In genomic region chr2:52695731-52696130, GRCh38 we compare ENCODE assay signal across 19 cellular contexts.
DNase-seq lines count a peak whose midpoint lies in the region; ATAC-seq, FAIRE-seq and TF ChIP-seq lines count a peak whose summit lies in the region.
"Had no signal": no experiment of that assay in that cellular context is flagged by ENCODE, and none has a peak within 500 bp of the region (broad histone marks: within the 10 kb centered on the region; RNA-seq: fewer than 3 reads in every experiment).

No MANE protein-coding gene starts in this region.

- WGBS in heart right ventricle, 2 donors = 74 to 76% methylated on average over 3 of the region's 3 CpGs

- no peaks in the 10 kb centered on the region for H4K20me1 ChIP-seq in astrocyte (ENCODE audit: insufficient read depth, low read length)

- no peak for FAIRE-seq in astrocyte (lab: Jason Lieb, UNC)
- FAIRE-seq: GM12891, GM18507 had no signal

- TF ChIP-seq CTCF in astrocyte (IDR thresholded peaks at IDR 0.05; ENCODE audit: insufficient read depth, low read depth, low read length) = no peak
- TF ChIP-seq CTCF in choroid plexus epithelial cell (conservative IDR thresholded peaks at IDR 0.05; ENCODE audit: low read depth, low read length) = no peak
- TF ChIP-seq CTCF in fibroblast of the aortic adventitia (IDR thresholded peaks at IDR 0.05; ENCODE audit: insufficient read depth, low read length) = no peak
- no peak for TF ChIP-seq CTCF in endothelial cell (IDR thresholded peaks at IDR 0.05; ENCODE audit: unreplicated experiment)
- TF ChIP-seq CTCF in heart right ventricle (IDR thresholded peaks at IDR 0.05) = no peak

- H2AFZ ChIP-seq in astrocyte (ENCODE audit: low read depth, low read length) = no peak overlapping the region
- H2AFZ ChIP-seq: GM23338 had no signal

- no peak overlapping the region for H3K4me2 ChIP-seq in astrocyte (ENCODE audit: low read length)
- H3K4me2 ChIP-seq: GM23338 had no signal

- H3K9me3 Mint-ChIP-seq in astrocyte (ENCODE audit: unreplicated experiment) = no peaks in the 10 kb centered on the region
- H3K9me3 Mint-ChIP-seq in immature natural killer cell = peaks cover 2 to 41% (median 10%) of the 10 kb centered on the region in 6 donors
- H3K9me3 Mint-ChIP-seq in endothelial cell (ENCODE audit: unreplicated experiment) = no peaks in the 10 kb centered on the region
- H3K9me3 Mint-ChIP-seq: GM23338, H9 had no signal

- H3K36me3 ChIP-seq in astrocyte (ENCODE audit: insufficient read depth, low read length) = no peaks in the 10 kb centered on the region
- no peaks in the 10 kb centered on the region for H3K36me3 ChIP-seq in heart right ventricle

- no peak overlapping the region for H3K9ac ChIP-seq in astrocyte (ENCODE audit: low read length)

- H3K27me3 ChIP-seq in astrocyte (ENCODE audit: insufficient read depth, low read length) (no peaks in the 10 kb centered on the region), heart right ventricle (no peaks in the 10 kb centered on the region)

- H3K4me3 ChIP-seq in astrocyte (ENCODE audit: insufficient read depth, low read depth, low read length) (no peak overlapping the region), choroid plexus epithelial cell (ENCODE audit: low read depth, low read length) (no peak overlapping the region), fibroblast of the aortic adventitia (ENCODE audit: low read depth, low read length) (no peak overlapping the region), heart right ventricle (no peak overlapping the region)
- H3K4me3 ChIP-seq: GM23338 had no signal

- H3K79me2 ChIP-seq in astrocyte (ENCODE audit: insufficient read depth, low read length) = no peaks in the 10 kb centered on the region

- H3K27me3 Mint-ChIP-seq in astrocyte (ENCODE audit: low read depth, unreplicated experiment) = no peaks in the 10 kb centered on the region
- H3K27me3 Mint-ChIP-seq in immature natural killer cell (ENCODE audit: low read depth in 3 of 3) = peaks cover 0 to 4% (median 0%) of the 10 kb centered on the region in 3 donors
- H3K27me3 Mint-ChIP-seq in endothelial cell (ENCODE audit: unreplicated experiment) = no peaks in the 10 kb centered on the region
- H3K27me3 Mint-ChIP-seq: CD4-positive, alpha-beta memory T cell had no signal

- DNase-seq in astrocyte (ENCODE audit: low read depth) (peak; percentile 60), choroid plexus epithelial cell (ENCODE audit: low read depth) (peak; percentile 26), fibroblast of the aortic adventitia (ENCODE audit: low read depth) (peak; percentile 40), occipital lobe (lab: John Stamatoyannopoulos, UW) (no peak), immature natural killer cell (no peak), endothelial cell (ENCODE audit: low spot score) (no peak), heart right ventricle (no peak)
- DNase-seq: C1 segment of cervical spinal cord; Calu3; CD4-positive, alpha-beta memory T cell; COR-L47; DMS53; DMS79 treated with DMSO at 0.1 percent for 48 hours; GF-D8; H9 had no signal

- H3K9me3 ChIP-seq in astrocyte (ENCODE audit: insufficient read depth, low read depth, low read length) (no peaks in the 10 kb centered on the region), heart right ventricle (no peaks in the 10 kb centered on the region)

- H3K27ac ChIP-seq in astrocyte (ENCODE audit: low read depth, low read length) (no peak overlapping the region), heart right ventricle (no peak overlapping the region)

- H3K36me3 Mint-ChIP-seq in astrocyte (ENCODE audit: low read depth, unreplicated experiment) = no peaks in the 10 kb centered on the region
- no peaks in the 10 kb centered on the region for H3K36me3 Mint-ChIP-seq in immature natural killer cell
- no peaks in the 10 kb centered on the region for H3K36me3 Mint-ChIP-seq in endothelial cell (ENCODE audit: low read depth, unreplicated experiment)
- H3K36me3 Mint-ChIP-seq: CD4-positive, alpha-beta memory T cell had no signal

- H3K4me1 Mint-ChIP-seq in astrocyte (ENCODE audit: low read depth, unreplicated experiment) (no peaks in the 10 kb centered on the region), immature natural killer cell (no peaks in the 10 kb centered on the region), endothelial cell (ENCODE audit: unreplicated experiment) (peaks cover 4% of the 10 kb centered on the region)
- H3K4me1 Mint-ChIP-seq: CD4-positive, alpha-beta memory T cell; GM23338 had no signal

- ATAC-seq in heart right ventricle = no peak
- ATAC-seq: GM23338, HCT116 had no signal

- H3K4me3 Mint-ChIP-seq in astrocyte (ENCODE audit: unreplicated experiment) (no peak overlapping the region), immature natural killer cell (no peak overlapping the region), endothelial cell (ENCODE audit: unreplicated experiment) (no peak overlapping the region)
- H3K4me3 Mint-ChIP-seq: CD4-positive, alpha-beta memory T cell; GM23338; H9 had no signal

- intact Hi-C loops in heart right ventricle (cut with DNase I) = no loop called here

- H3K27ac Mint-ChIP-seq in astrocyte (ENCODE audit: unreplicated experiment) (no peak overlapping the region), immature natural killer cell (no peak overlapping the region), endothelial cell (ENCODE audit: unreplicated experiment) (no peak overlapping the region)
- H3K27ac Mint-ChIP-seq: CD4-positive, alpha-beta memory T cell; GM23338; H9 had no signal

- H3K4me1 ChIP-seq in astrocyte (ENCODE audit: insufficient read depth, low read length) (no peaks in the 10 kb centered on the region), heart right ventricle (no peaks in the 10 kb centered on the region)

Comparison
In these comparisons a context has a peak if more than half of its experiments do, and no peak if none do; other contexts are left out.
1. DNase-seq: peak in astrocyte (single experiment), choroid plexus epithelial cell (single experiment) and fibroblast of the aortic adventitia (single experiment); none in occipital lobe (single experiment), immature natural killer cell (0 of 3), endothelial cell (single experiment) and heart right ventricle (0 of 2).